Comparison of ENCODE assay signal across 1 cellular context in genomic region chr14:92552066-92552465, GRCh38.
TF ChIP-seq lines count a peak whose summit lies in the region.

No MANE protein-coding gene starts in this region.

TF ChIP-seq in GM12878, 131 proteins besides CTCF, POLR2A, EP300 and RAD21:
- TF ChIP-seq EED (IDR thresholded peaks at IDR 0.05; ENCODE audit: low read depth), result 0 out of 2 replicates have a peak, but pooled peaks have one; percentile 24
- TF ChIP-seq NFXL1 (IDR thresholded peaks at IDR 0.05; ENCODE audit: borderline replicate concordance), result no peak
- TF ChIP-seq RBBP5 (conservative IDR thresholded peaks at IDR 0.05), result no peak
- TF ChIP-seq, protein P1, sequence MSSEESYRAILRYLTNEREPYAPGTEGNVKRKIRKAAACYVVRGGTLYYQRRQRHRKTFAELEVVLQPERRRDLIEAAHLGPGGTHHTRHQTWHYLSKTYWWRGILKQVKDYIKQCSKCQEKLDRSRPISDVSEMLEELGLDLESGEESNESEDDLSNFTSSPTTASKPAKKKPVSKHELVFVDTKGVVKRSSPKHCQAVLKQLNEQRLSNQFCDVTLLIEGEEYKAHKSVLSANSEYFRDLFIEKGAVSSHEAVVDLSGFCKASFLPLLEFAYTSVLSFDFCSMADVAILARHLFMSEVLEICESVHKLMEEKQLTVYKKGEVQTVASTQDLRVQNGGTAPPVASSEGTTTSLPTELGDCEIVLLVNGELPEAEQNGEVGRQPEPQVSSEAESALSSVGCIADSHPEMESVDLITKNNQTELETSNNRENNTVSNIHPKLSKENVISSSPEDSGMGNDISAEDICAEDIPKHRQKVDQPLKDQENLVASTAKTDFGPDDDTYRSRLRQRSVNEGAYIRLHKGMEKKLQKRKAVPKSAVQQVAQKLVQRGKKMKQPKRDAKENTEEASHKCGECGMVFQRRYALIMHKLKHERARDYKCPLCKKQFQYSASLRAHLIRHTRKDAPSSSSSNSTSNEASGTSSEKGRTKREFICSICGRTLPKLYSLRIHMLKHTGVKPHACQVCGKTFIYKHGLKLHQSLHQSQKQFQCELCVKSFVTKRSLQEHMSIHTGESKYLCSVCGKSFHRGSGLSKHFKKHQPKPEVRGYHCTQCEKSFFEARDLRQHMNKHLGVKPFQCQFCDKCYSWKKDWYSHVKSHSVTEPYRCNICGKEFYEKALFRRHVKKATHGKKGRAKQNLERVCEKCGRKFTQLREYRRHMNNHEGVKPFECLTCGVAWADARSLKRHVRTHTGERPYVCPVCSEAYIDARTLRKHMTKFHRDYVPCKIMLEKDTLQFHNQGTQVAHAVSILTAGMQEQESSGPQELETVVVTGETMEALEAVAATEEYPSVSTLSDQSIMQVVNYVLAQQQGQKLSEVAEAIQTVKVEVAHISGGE (CRISPR knock-in tag; IDR thresholded peaks at IDR 0.05), result no peak
